1 cellular context compared by ENCODE assay signal in genomic region chr3:187721055-187721454, GRCh38.
TF ChIP-seq lines count a peak whose summit lies in the region.

No MANE protein-coding gene starts in this region.

TF ChIP-seq in IMR-90, 13 proteins besides CTCF, POLR2A, EP300 and RAD21 (continued from another document):
- TF ChIP-seq USF2 (IDR thresholded peaks at IDR 0.05; ENCODE audit: low read depth, low read length), result no peak
- no peak for TF ChIP-seq BHLHE40 (IDR thresholded peaks at IDR 0.05; ENCODE audit: low read depth, low read length)
- no peak for TF ChIP-seq MAFK (IDR thresholded peaks at IDR 0.05; ENCODE audit: low read depth, low read length)
- no peak for TF ChIP-seq RFX5 (IDR thresholded peaks at IDR 0.05; ENCODE audit: low read depth, low read length)
- no peak for TF ChIP-seq CHD1 (IDR thresholded peaks at IDR 0.05; ENCODE audit: low read depth, low read length)
- TF ChIP-seq FOS (IDR thresholded peaks at IDR 0.05; ENCODE audit: low read depth, low read length), result no peak
- TF ChIP-seq NFE2L2 (IDR thresholded peaks at IDR 0.05; ENCODE audit: low read depth, low read length), result no peak
- no peak for TF ChIP-seq RCOR1 (IDR thresholded peaks at IDR 0.05; ENCODE audit: insufficient replicate concordance, low read length)
- no peak for TF ChIP-seq MXI1 (IDR thresholded peaks at IDR 0.05; ENCODE audit: borderline replicate concordance, low read depth, low read length)
- TF ChIP-seq ELK1 (IDR thresholded peaks at IDR 0.05; ENCODE audit: borderline replicate concordance, low read depth, low read length), result no peak
- no peak for TF ChIP-seq MAZ (IDR thresholded peaks at IDR 0.05; ENCODE audit: borderline replicate concordance, low read depth, low read length)
- TF ChIP-seq SMC3 (IDR thresholded peaks at IDR 0.05; ENCODE audit: low read depth, low read length), result no peak
